ENCODE assay signal across 2 cellular contexts in the genomic region with DNA sequence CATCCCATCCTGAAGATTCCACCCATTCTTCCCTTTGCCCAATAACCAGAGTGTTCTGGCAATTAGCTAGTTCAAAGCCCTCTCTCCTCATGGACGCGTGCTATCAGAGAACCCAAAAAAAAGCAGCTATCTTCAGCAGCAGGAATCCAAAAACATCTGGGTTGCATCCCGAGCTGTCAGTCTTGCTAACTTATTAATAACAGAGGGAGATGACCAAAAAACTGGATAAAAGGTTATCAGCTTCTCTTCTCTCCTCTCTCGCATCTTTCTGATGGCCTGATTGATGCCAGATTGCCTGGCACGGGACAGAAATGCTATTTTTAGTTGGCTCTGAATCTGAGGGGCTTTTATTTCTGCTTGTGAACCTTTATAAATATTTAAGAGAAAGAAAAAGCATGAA.
A peak's percentile ranks its signal among the peaks of the same experiment; 100 is the strongest.
TF ChIP-seq lines count a peak whose summit lies in the region.

No MANE protein-coding gene starts in this region.

TF ChIP-seq in liver, 16 proteins besides CTCF, POLR2A, EP300 and RAD21 (continued from another document):
- TF ChIP-seq, protein P1, sequence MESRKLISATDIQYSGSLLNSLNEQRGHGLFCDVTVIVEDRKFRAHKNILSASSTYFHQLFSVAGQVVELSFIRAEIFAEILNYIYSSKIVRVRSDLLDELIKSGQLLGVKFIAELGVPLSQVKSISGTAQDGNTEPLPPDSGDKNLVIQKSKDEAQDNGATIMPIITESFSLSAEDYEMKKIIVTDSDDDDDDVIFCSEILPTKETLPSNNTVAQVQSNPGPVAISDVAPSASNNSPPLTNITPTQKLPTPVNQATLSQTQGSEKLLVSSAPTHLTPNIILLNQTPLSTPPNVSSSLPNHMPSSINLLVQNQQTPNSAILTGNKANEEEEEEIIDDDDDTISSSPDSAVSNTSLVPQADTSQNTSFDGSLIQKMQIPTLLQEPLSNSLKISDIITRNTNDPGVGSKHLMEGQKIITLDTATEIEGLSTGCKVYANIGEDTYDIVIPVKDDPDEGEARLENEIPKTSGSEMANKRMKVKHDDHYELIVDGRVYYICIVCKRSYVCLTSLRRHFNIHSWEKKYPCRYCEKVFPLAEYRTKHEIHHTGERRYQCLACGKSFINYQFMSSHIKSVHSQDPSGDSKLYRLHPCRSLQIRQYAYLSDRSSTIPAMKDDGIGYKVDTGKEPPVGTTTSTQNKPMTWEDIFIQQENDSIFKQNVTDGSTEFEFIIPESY (IDR thresholded peaks at IDR 0.05) = no peak
- TF ChIP-seq GABPA (IDR thresholded peaks at IDR 0.05 in 1 of 2, conservative IDR thresholded peaks at IDR 0.05 in 1 of 2) (no peak), RXRA (IDR thresholded peaks at IDR 0.05) (peak in 1 of 2 donors; percentile 40), JUND (IDR thresholded peaks at IDR 0.05) (no peak), YY1 (IDR thresholded peaks at IDR 0.05) (no peak), REST (IDR thresholded peaks at IDR 0.05) (no peak), TAF1 (conservative IDR thresholded peaks at IDR 0.05) (no peak)

TF ChIP-seq in HepG2, 621 proteins besides CTCF, POLR2A, EP300 and RAD21 (continued from another document):
- TF ChIP-seq, protein P2, sequence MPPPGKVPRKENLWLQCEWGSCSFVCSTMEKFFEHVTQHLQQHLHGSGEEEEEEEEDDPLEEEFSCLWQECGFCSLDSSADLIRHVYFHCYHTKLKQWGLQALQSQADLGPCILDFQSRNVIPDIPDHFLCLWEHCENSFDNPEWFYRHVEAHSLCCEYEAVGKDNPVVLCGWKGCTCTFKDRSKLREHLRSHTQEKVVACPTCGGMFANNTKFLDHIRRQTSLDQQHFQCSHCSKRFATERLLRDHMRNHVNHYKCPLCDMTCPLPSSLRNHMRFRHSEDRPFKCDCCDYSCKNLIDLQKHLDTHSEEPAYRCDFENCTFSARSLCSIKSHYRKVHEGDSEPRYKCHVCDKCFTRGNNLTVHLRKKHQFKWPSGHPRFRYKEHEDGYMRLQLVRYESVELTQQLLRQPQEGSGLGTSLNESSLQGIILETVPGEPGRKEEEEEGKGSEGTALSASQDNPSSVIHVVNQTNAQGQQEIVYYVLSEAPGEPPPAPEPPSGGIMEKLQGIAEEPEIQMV (CRISPR knock-in tag; IDR thresholded peaks at IDR 0.05; ENCODE audit: low read depth) = no peak
- TF ChIP-seq ZSCAN22 (CRISPR knock-in tag; IDR thresholded peaks at IDR 0.05) (no peak), JUN (CRISPR knock-in tag; IDR thresholded peaks at IDR 0.05) (no peak), RBFOX2 (IDR thresholded peaks at IDR 0.05; ENCODE audit: low read depth, low read length) (no peak), ARID5B (CRISPR knock-in tag; IDR thresholded peaks at IDR 0.05) (no peak), RARG (CRISPR knock-in tag; IDR thresholded peaks at IDR 0.05; ENCODE audit: low read depth) (no peak), MED1 (CRISPR knock-in tag; IDR thresholded peaks at IDR 0.05) (no peak), FOSL2 (CRISPR knock-in tag; IDR thresholded peaks at IDR 0.05) (no peak), ZNF878 (CRISPR knock-in tag; IDR thresholded peaks at IDR 0.05) (no peak)
TF ChIP-seq in HepG2: peak in this region for 0.
